19 cellular contexts compared by ENCODE assay signal in genomic region chr18:50428531-50429206, GRCh38. TPM values are rescaled to one million over a fixed set of nuclear protein-coding genes. Genes with fewer than 3 reads are reported as not detected.
DNase-seq lines count a peak whose midpoint lies in the region; ATAC-seq, FAIRE-seq and TF ChIP-seq lines count a peak whose summit lies in the region.
"Had no signal": no experiment of that assay in that cellular context is flagged by ENCODE, and none has a peak within 500 bp of the region (broad histone marks: within the 10 kb centered on the region; RNA-seq: fewer than 3 reads in every experiment).

No MANE protein-coding gene starts in this region.

- H3K18ac ChIP-seq in mesenchymal stem cell (ENCODE audit: low read depth in 1 of 2, low read length in 2 of 2): no peak overlapping the region

- H3K4me1 ChIP-seq in mesenchymal stem cell (ENCODE audit: control insufficient read depth, insufficient read depth, low read depth, low read length): no peaks in the 10 kb centered on the region
- H3K4me1 ChIP-seq: foreskin keratinocyte, HAP-1, neural progenitor cell, prostate gland, suprapubic skin had no signal

- peak overlapping the region; percentile 15 for H3K9ac ChIP-seq in mesenchymal stem cell (ENCODE audit: low read length)
- H3K9ac ChIP-seq: neural progenitor cell had no signal

- no peaks in the 10 kb centered on the region for H3K79me1 ChIP-seq in mesenchymal stem cell (replicated peaks; ENCODE audit: low read length, poor library complexity, severe bottlenecking)

- no peak for ATAC-seq in GM21423 (IDR thresholded peaks at IDR 0.05; ENCODE audit: unreplicated experiment)
- ATAC-seq: T-helper 17 cell had no signal

- H4K91ac ChIP-seq in mesenchymal stem cell (ENCODE audit: low read length): no peak overlapping the region

- no peak for TF ChIP-seq CTCF in bronchial epithelial cell (IDR thresholded peaks at IDR 0.05; ENCODE audit: insufficient read depth, low read length, severe bottlenecking)

- H3K4me3 ChIP-seq in bronchial epithelial cell (ENCODE audit: low read depth, low read length) (no peak overlapping the region), mesenchymal stem cell (ENCODE audit: insufficient read depth in 1 of 2, low read depth in 1 of 2, low read length in 2 of 2) (no peak overlapping the region)
- H3K4me3 ChIP-seq: HAP-1, MG63, neural progenitor cell, prostate gland, suprapubic skin had no signal

- H3K4ac ChIP-seq in mesenchymal stem cell (ENCODE audit: low read depth in 1 of 2, low read length in 2 of 2): no peak overlapping the region

- no peak overlapping the region for H4K8ac ChIP-seq in mesenchymal stem cell (ENCODE audit: low read length)

- H3K27me3 ChIP-seq in bronchial epithelial cell (ENCODE audit: control insufficient read depth, insufficient read depth, low read length) (peaks cover 2% of the 10 kb centered on the region), mesenchymal stem cell (ENCODE audit: control insufficient read depth in 1 of 2, insufficient read depth in 1 of 2, low read length in 2 of 2) (peaks cover 5 to 17% of the 10 kb centered on the region in 2 experiments)
- H3K27me3 ChIP-seq: MG63, neural progenitor cell, suprapubic skin had no signal

- H3K27ac ChIP-seq in mesenchymal stem cell (ENCODE audit: low read length, poor library complexity, severe bottlenecking): no peak overlapping the region
- H3K27ac ChIP-seq: foreskin keratinocyte, neural progenitor cell, prostate gland, suprapubic skin had no signal

- H2BK5ac ChIP-seq in mesenchymal stem cell (ENCODE audit: low read depth, low read length, poor library complexity, severe bottlenecking): no peak overlapping the region

- no peak overlapping the region for H2AK5ac ChIP-seq in mesenchymal stem cell (ENCODE audit: low read length, severe bottlenecking)

- FAIRE-seq in bronchial epithelial cell (lab: Jason Lieb, UNC): peak; percentile 70

- peak overlapping the region; percentile 16 for H2AFZ ChIP-seq in mesenchymal stem cell (ENCODE audit: low read depth, low read length)
- H2AFZ ChIP-seq: neural progenitor cell had no signal

- no peak overlapping the region for H3K4me2 ChIP-seq in mesenchymal stem cell (ENCODE audit: low read length, poor library complexity, severe bottlenecking)
- H3K4me2 ChIP-seq: neural progenitor cell had no signal

- H2BK12ac ChIP-seq in mesenchymal stem cell (ENCODE audit: low read length in 2 of 2): no peak overlapping the region

- WGBS in mesenchymal stem cell: 11% methylated on average over 3 of the region's 3 CpGs

- no peak overlapping the region for H2BK120ac ChIP-seq in mesenchymal stem cell (ENCODE audit: low read depth, low read length)

- no peaks in the 10 kb centered on the region for H3K9me3 ChIP-seq in mesenchymal stem cell (ENCODE audit: control insufficient read depth, low read length)
- H3K9me3 ChIP-seq: MG63, prostate gland, suprapubic skin had no signal

- no peak overlapping the region for H2BK15ac ChIP-seq in mesenchymal stem cell (ENCODE audit: low read depth, poor library complexity, severe bottlenecking)

- H3K23ac ChIP-seq in mesenchymal stem cell (ENCODE audit: low read length in 2 of 2): no peak overlapping the region

- POLR2A ChIA-PET in HEK293T (lab: Yijun Ruan, JAX): no interaction called here

- H3K14ac ChIP-seq in mesenchymal stem cell (ENCODE audit: low read length in 2 of 2): no peak overlapping the region

- DNase-seq in GM04504 (ENCODE audit: low read depth) (peak; percentile 9), HEK293T (ENCODE audit: extremely low spot score) (peak; percentile 8), bronchial epithelial cell (ENCODE audit: low read depth) (no peak), mesenchymal stem cell (peak; percentile 7), NAMALWA (ENCODE audit: low spot score) (no peak), GDM1 (lab: John Stamatoyannopoulos, UW) (no peak)
- DNase-seq: activated naive CD4-positive, alpha-beta T cell treated with Interleukin-2 at 50 U/mL for 16 hours; activated T-cell treated with anti-CD3 and anti-CD28 coated beads, Interleukin-2, amount 50 U/mL, for 48 hours; central memory CD4-positive, alpha-beta T cell; foreskin keratinocyte; hypothalamus; MG63; NK-92 treated with Interleukin-12 subunit alpha and Interleukin-12 subunit beta, amount 100 ng/mL, for 24 hours; T-helper 17 cell had no signal

- CTCF ChIA-PET in HEK293T (lab: Yijun Ruan, JAX): interaction anchor here (0.6 to 1.5 kb wide), 9 partner anchors 9 to 914 kb away, joined by 3 to 6 read pairs (median 3); no protein-coding TSS in a partner anchor

- H3K36me3 ChIP-seq in bronchial epithelial cell (ENCODE audit: control insufficient read depth, insufficient read depth, low read length) (no peaks in the 10 kb centered on the region), mesenchymal stem cell (ENCODE audit: control insufficient read depth in 1 of 2, insufficient read depth in 2 of 2, low read depth in 1 of 2, low read length in 2 of 2) (no peaks in the 10 kb centered on the region)
- H3K36me3 ChIP-seq: HAP-1, MG63, neural progenitor cell, prostate gland, suprapubic skin had no signal

TF ChIP-seq in HEK293T, 16 proteins besides CTCF, POLR2A, EP300 and RAD21:
- TF ChIP-seq ELF4 (IDR thresholded peaks at IDR 0.05): no peak
- TF ChIP-seq LEF1 (IDR thresholded peaks at IDR 0.05; ENCODE audit: borderline replicate concordance): no peak
- no peak for TF ChIP-seq SP1 (IDR thresholded peaks at IDR 0.05)
- TF ChIP-seq SUZ12 (IDR thresholded peaks at IDR 0.05): no peak
- no peak for TF ChIP-seq HDGF (IDR thresholded peaks at IDR 0.05; ENCODE audit: borderline replicate concordance)
- TF ChIP-seq FOXK2 (IDR thresholded peaks at IDR 0.05): no peak
- no peak for TF ChIP-seq NFRKB (IDR thresholded peaks at IDR 0.05)
- TF ChIP-seq ARNT (IDR thresholded peaks at IDR 0.05): no peak
- TF ChIP-seq L3MBTL2 (conservative IDR thresholded peaks at IDR 0.05): no peak
- TF ChIP-seq FOXA1 (IDR thresholded peaks at IDR 0.05): no peak
- TF ChIP-seq FOXM1 (IDR thresholded peaks at IDR 0.05; ENCODE audit: borderline replicate concordance): no peak
- no peak for TF ChIP-seq PKNOX1 (IDR thresholded peaks at IDR 0.05)
TF ChIP-seq in HEK293T: peak in this region for 0.

RNA-seq across cellular contexts. Expression of gene SKA1, which starts 53.8 kb away (rescaled TPM):
- 0.26 and 0.51 TPM in 2 replicates for total RNA-seq in bronchial epithelial cell
- polyA plus RNA-seq in mesenchymal stem cell (2013, experiment 1 of 2): 3.8 TPM
- polyA plus RNA-seq in mesenchymal stem cell (2013, experiment 2 of 2): 4.1 TPM

Comparison
In these comparisons a context has a peak if more than half of its experiments do, and no peak if none do; other contexts are left out.
1. DNase-seq: peak in GM04504 (single experiment), HEK293T (single experiment) and mesenchymal stem cell (single experiment); none in bronchial epithelial cell (single experiment), NAMALWA (single experiment) and GDM1 (single experiment).